In the genomic region with DNA sequence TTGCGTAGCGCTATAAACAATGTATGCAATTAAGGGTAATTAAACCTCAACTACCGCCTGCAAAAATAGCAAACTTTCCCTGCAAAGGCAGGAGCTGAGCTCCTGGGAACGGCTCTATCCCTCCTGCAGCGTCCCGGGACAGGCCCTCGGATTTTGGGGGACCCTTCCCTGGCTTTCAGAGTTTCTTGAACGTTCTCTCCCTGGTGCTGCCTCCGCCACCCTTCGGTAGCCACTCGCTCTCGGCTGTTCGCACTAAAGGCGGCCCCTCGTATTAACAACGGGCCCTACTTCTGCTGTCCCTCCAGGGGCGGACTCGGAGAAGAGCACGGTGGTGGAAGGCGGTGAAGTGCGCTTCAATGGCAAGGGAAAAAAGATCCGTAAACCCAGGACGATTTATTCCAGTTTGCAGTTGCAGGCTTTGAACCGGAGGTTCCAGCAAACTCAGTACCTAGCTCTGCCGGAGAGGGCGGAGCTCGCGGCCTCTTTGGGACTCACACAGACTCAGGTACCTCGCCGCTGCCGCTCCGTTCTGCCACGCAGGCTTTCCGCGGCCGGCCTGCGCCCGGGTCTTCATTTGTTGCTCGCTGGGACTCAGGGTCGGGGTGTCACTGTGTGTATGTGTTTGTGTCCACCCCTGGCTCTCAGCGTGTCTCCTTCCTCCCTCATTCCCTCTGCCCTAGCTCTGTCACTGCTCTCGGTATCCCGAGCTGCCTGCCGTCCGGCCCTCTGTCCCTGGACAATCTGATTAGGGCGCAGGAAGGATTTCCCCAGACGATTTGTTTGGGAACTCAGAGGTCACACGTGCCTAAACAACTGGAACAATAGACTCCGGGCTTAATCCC, we compare ENCODE assay signal across 8 cellular contexts. TPM values are rescaled to one million over a fixed set of nuclear protein-coding genes. Genes with fewer than 3 reads are reported as not detected.
DNase-seq lines count a peak whose midpoint lies in the region; ATAC-seq, FAIRE-seq and TF ChIP-seq lines count a peak whose summit lies in the region.

No MANE protein-coding gene starts in this region.

- no peak overlapping the region for H2AFZ ChIP-seq in neural progenitor cell (replicated peaks)

- peaks cover 95% of the 10 kb centered on the region for H4K20me1 ChIP-seq in neural progenitor cell (ENCODE audit: low read depth)

- H3K4me3 Mint-ChIP-seq in T-cell (peak overlapping the region in 2 of 3 donors; percentile 49 to 70), neural progenitor cell (peak overlapping the region; percentile 86)
- peak overlapping the region; percentile 52 for H3K4me3 Mint-ChIP-seq in dendritic cell treated with granulocyte-macrophage colony-stimulating factor and Interleukin-4, amounts not matched to agents 40 ng/mL and 50 ng/mL, for 4 days

- H3F3A ChIP-seq in neural progenitor cell (ENCODE audit: low read depth), result peaks cover 60% of the 10 kb centered on the region

- peaks cover 82 to 93% of the 10 kb centered on the region in 2 donors for H3K27me3 Mint-ChIP-seq in T-cell
- peaks cover 94% of the 10 kb centered on the region for H3K27me3 Mint-ChIP-seq in dendritic cell treated with granulocyte-macrophage colony-stimulating factor and Interleukin-4, amounts not matched to agents 40 ng/mL and 50 ng/mL, for 4 days
- peaks cover 96% of the 10 kb centered on the region for H3K27me3 Mint-ChIP-seq in neural progenitor cell (ENCODE audit: insufficient read depth, low read depth)

- H3K27ac Mint-ChIP-seq in T-cell, result peak overlapping the region; percentile 22 to 85
- H3K27ac Mint-ChIP-seq in dendritic cell treated with granulocyte-macrophage colony-stimulating factor and Interleukin-4, amounts not matched to agents 40 ng/mL and 50 ng/mL, for 4 days, result no peak overlapping the region
- H3K27ac Mint-ChIP-seq in neural progenitor cell, result no peak overlapping the region

- CTCF ChIA-PET in T-cell (lab: Charles Lee), result no interaction called here

- ATAC-seq in T-cell (replicated peaks in 1 of 4) (peak; percentile 64 to 78 (median 68)), GM21717 (IDR thresholded peaks at IDR 0.05; ENCODE audit: unreplicated experiment) (no peak), HG03039 (IDR thresholded peaks at IDR 0.05; ENCODE audit: unreplicated experiment) (no peak)

- H3K36me3 ChIP-seq in neural progenitor cell, result no peaks in the 10 kb centered on the region

- H3K9me3 ChIP-seq in neural progenitor cell (ENCODE audit: low read depth), result no peaks in the 10 kb centered on the region

- TF ChIP-seq CTCF in AG09309 (IDR thresholded peaks at IDR 0.05; ENCODE audit: control insufficient read depth, insufficient read depth, low read depth, low read length, missing control alignments) (peak; percentile 28), neural progenitor cell (IDR thresholded peaks at IDR 0.05) (peak; percentile 40)

- DNase-seq in AG09309 (ENCODE audit: low read depth) (no peak), GM19239 (ENCODE audit: insufficient read length, low spot score) (no peak), T-cell (peak in 30 of 34 experiments; percentile 25 to 66 (median 57)), neural progenitor cell (ENCODE audit: low spot score) (peak; percentile 94), NCI-H1694 treated with DMSO at 0.1 percent for 48 hours (lab: John Stamatoyannopoulos, UW) (no peak)

- POLR2A ChIA-PET in T-cell (lab: Charles Lee), result no interaction called here

- no peaks in the 10 kb centered on the region for H3K36me3 Mint-ChIP-seq in T-cell
- no peaks in the 10 kb centered on the region for H3K36me3 Mint-ChIP-seq in dendritic cell treated with granulocyte-macrophage colony-stimulating factor and Interleukin-4, amounts not matched to agents 40 ng/mL and 50 ng/mL, for 4 days (ENCODE audit: low read depth)
- H3K36me3 Mint-ChIP-seq in neural progenitor cell, result no peaks in the 10 kb centered on the region

- peaks cover 100% of the 10 kb centered on the region for H3K27me3 ChIP-seq in neural progenitor cell

- peak overlapping the region; percentile 84 for H3K4me2 ChIP-seq in neural progenitor cell

- H3K4me3 ChIP-seq in AG09309 (ENCODE audit: control insufficient read depth, low read depth, low read length) (peak overlapping the region; percentile 72), neural progenitor cell (peak overlapping the region; percentile 22)

- no peak overlapping the region for H3K27ac ChIP-seq in neural progenitor cell

- H3K9ac ChIP-seq in neural progenitor cell, result no peak overlapping the region

- peaks cover 53 to 61% (median 58%) of the 10 kb centered on the region in 3 donors for H3K4me1 Mint-ChIP-seq in T-cell
- H3K4me1 Mint-ChIP-seq in dendritic cell treated with granulocyte-macrophage colony-stimulating factor and Interleukin-4, amounts not matched to agents 40 ng/mL and 50 ng/mL, for 4 days (ENCODE audit: low read depth), result peaks cover 73% of the 10 kb centered on the region
- H3K4me1 Mint-ChIP-seq in neural progenitor cell, result peaks cover 50% of the 10 kb centered on the region

- intact Hi-C loops in dendritic cell treated with granulocyte-macrophage colony-stimulating factor and Interleukin-4, amounts not matched to agents 40 ng/mL and 50 ng/mL, for 4 days (cut with micrococcal nuclease), result no loop called here

- H3K9me3 Mint-ChIP-seq in T-cell (no peaks in the 10 kb centered on the region), neural progenitor cell (peaks cover 3% of the 10 kb centered on the region)
- no peaks in the 10 kb centered on the region for H3K9me3 Mint-ChIP-seq in dendritic cell treated with granulocyte-macrophage colony-stimulating factor and Interleukin-4, amounts not matched to agents 40 ng/mL and 50 ng/mL, for 4 days

- no peaks in the 10 kb centered on the region for H3K79me2 ChIP-seq in neural progenitor cell (ENCODE audit: low read depth)

- peak; percentile 65 for FAIRE-seq in GM19239 (lab: Jason Lieb, UNC)

- H3K4me1 ChIP-seq in neural progenitor cell, result peaks cover 37% of the 10 kb centered on the region

RNA-seq across cellular contexts. Expression of a gene that starts 1.3 kb away (rescaled TPM):
- total RNA-seq in T-cell, result not detected
- total RNA-seq in neural progenitor cell (ENCODE audit: low replicate concordance), result not detected in 2 replicates

RNA-seq across cellular contexts. Expression of a gene that starts 16.1 kb away (rescaled TPM):
- under 1 TPM in 2 of 5 donors, not detected in 3; 0.16 to 0.19 TPM for total RNA-seq in T-cell
- total RNA-seq in neural progenitor cell (ENCODE audit: low replicate concordance), result 0.19 TPM in 1 of 2 replicates, not detected in the other

Comparison
In these comparisons a context has a peak if more than half of its experiments do, and no peak if none do; other contexts are left out.
1. DNase-seq: peak in T-cell (30 of 34) and neural progenitor cell (single experiment); none in AG09309 (single experiment), GM19239 (single experiment) and NCI-H1694 treated with DMSO at 0.1 percent for 48 hours (single experiment).
2. ATAC-seq: peak in T-cell (4 of 4); none in GM21717 (single experiment) and HG03039 (single experiment).
3. H3K27ac Mint-ChIP-seq: peak in T-cell (2 of 2); none in dendritic cell treated with granulocyte-macrophage colony-stimulating factor and Interleukin-4, amounts not matched to agents 40 ng/mL and 50 ng/mL, for 4 days (single experiment) and neural progenitor cell (single experiment).
4. Peak in every context shown above with its lines, with median percentiles within 50 percentile points of each other: H3K4me3 Mint-ChIP-seq.